Comparison of ENCODE assay signal across 1 cellular context in the genomic region with DNA sequence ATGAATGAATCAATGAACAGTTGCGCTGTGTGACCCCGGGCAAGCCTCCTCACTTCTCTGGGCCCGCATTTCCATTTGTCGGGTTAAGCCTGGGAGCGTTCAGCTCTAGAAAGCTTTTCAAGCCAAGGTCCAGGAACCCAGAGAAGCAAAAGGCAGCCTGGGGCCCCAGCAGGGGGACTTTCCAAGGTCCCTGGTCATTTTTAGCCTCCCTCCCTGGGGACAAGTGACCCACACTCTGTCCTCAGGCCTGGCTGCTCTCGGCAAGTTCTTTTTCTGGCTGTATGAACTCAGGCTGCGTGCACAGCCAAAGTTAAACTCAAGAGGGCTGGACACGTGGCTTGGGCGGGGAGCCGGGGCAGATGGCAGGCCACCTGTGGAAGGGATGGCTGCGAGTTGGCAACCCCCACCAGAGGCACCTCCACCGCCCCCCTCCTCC.
A peak's percentile ranks its signal among the peaks of the same experiment; 100 is the strongest.
TF ChIP-seq lines count a peak whose summit lies in the region.

No MANE protein-coding gene starts in this region.

TF ChIP-seq in GM12878, 131 proteins besides CTCF, POLR2A, EP300 and RAD21 (continued from another document and continues in another):
- TF ChIP-seq YY1 (IDR thresholded peaks at IDR 0.05; ENCODE audit: low read depth, low read length) (0 out of 2 replicates have a peak, but pooled peaks have one; percentile 28), TAF1 (IDR thresholded peaks at IDR 0.05; ENCODE audit: borderline replicate concordance, low read depth, low read length) (no peak), BRCA1 (IDR thresholded peaks at IDR 0.05; ENCODE audit: low read depth, low read length) (no peak), BCL11A (IDR thresholded peaks at IDR 0.05; ENCODE audit: low read depth, low read length) (0 out of 2 replicates have a peak, but pooled peaks have one; percentile 20), MTA3 (IDR thresholded peaks at IDR 0.05; ENCODE audit: borderline replicate concordance, low read length) (no peak), ATF2 (IDR thresholded peaks at IDR 0.05; ENCODE audit: low read length) (no peak), SUPT20H (IDR thresholded peaks at IDR 0.05; ENCODE audit: borderline replicate concordance, control insufficient read depth, low read depth, low read length) (no peak), HDAC6 (IDR thresholded peaks at IDR 0.05; ENCODE audit: unreplicated experiment) (no peak), NFIC (IDR thresholded peaks at IDR 0.05; ENCODE audit: low read depth, low read length) (no peak; the same call in 1 of the 2 replicates), ETV6 (conservative IDR thresholded peaks at IDR 0.05 in 1 of 2, IDR thresholded peaks at IDR 0.05 in 1 of 2; ENCODE audit: borderline replicate concordance in 1 of 2, low read depth in 1 of 2) (no peak), STAT3 (IDR thresholded peaks at IDR 0.05; ENCODE audit: low read depth, low read length) (no peak), NBN (IDR thresholded peaks at IDR 0.05) (no peak), CEBPZ (IDR thresholded peaks at IDR 0.05; ENCODE audit: low read depth, low read length) (no peak), SREBF1 (IDR thresholded peaks at IDR 0.05; ENCODE audit: low read length) (no peak), FOXM1 (IDR thresholded peaks at IDR 0.05; ENCODE audit: low read depth, low read length) (peak; percentile 28; the same call in 1 of the 2 replicates), FOS (IDR thresholded peaks at IDR 0.05; ENCODE audit: borderline replicate concordance, extremely low read depth, insufficient read length) (no peak), IKZF1 (conservative IDR thresholded peaks at IDR 0.05) (peak; percentile 48), ATF3 (IDR thresholded peaks at IDR 0.05; ENCODE audit: borderline replicate concordance, extremely low read depth, low read depth, low read length) (no peak), E4F1 (IDR thresholded peaks at IDR 0.05; ENCODE audit: borderline replicate concordance, partially characterized antibody) (no peak), ELK1 (IDR thresholded peaks at IDR 0.05; ENCODE audit: low read depth, low read length) (no peak), PAX5 (IDR thresholded peaks at IDR 0.05; ENCODE audit: borderline replicate concordance, low read depth, low read length) (no peak), NR2F1 (conservative IDR thresholded peaks at IDR 0.05) (peak; percentile 45; the same call in 1 of the 2 replicates), CBX5 (IDR thresholded peaks at IDR 0.05; ENCODE audit: low read depth) (no peak), BHLHE40 (IDR thresholded peaks at IDR 0.05; ENCODE audit: borderline replicate concordance in 1 of 2, low read depth in 2 of 2, low read length in 1 of 2) (0 out of 4 replicates have a peak, but pooled peaks of 1 of the 2 experiments have one; percentile 31), SUZ12 (IDR thresholded peaks at IDR 0.05; ENCODE audit: unreplicated experiment) (no peak), JUNB (IDR thresholded peaks at IDR 0.05) (no peak), KLF5 (IDR thresholded peaks at IDR 0.05; ENCODE audit: partially characterized antibody) (no peak), PBX3 (IDR thresholded peaks at IDR 0.05; ENCODE audit: insufficient replicate concordance, low read depth, low read length) (no peak), RAD51 (IDR thresholded peaks at IDR 0.05) (peak; percentile 32; the same call in 1 of the 2 replicates), POLR2AphosphoS2 (IDR thresholded peaks at IDR 0.05; ENCODE audit: low read depth, low read length) (no peak), GATAD2B (conservative IDR thresholded peaks at IDR 0.05; ENCODE audit: low read depth) (0 out of 2 replicates have a peak, but pooled peaks have one; percentile 53), ZNF384 (IDR thresholded peaks at IDR 0.05; ENCODE audit: borderline replicate concordance, low read depth, low read length) (no peak), CBFB (IDR thresholded peaks at IDR 0.05; ENCODE audit: low read depth) (no peak), JUND (IDR thresholded peaks at IDR 0.05; ENCODE audit: low read depth, low read length) (no peak), SMC3 (IDR thresholded peaks at IDR 0.05; ENCODE audit: borderline replicate concordance, low read length) (no peak), ZBED1 (IDR thresholded peaks at IDR 0.05; ENCODE audit: borderline replicate concordance) (no peak), MAX (IDR thresholded peaks at IDR 0.05; ENCODE audit: low read depth, low read length) (peak; percentile 40; the same call in 1 of the 2 replicates), CREM (IDR thresholded peaks at IDR 0.05; ENCODE audit: low read depth) (peak; percentile 17; the same call in 1 of the 2 replicates), ATF7 (IDR thresholded peaks at IDR 0.05; ENCODE audit: low read depth) (no peak)
- TF ChIP-seq, protein P1, sequence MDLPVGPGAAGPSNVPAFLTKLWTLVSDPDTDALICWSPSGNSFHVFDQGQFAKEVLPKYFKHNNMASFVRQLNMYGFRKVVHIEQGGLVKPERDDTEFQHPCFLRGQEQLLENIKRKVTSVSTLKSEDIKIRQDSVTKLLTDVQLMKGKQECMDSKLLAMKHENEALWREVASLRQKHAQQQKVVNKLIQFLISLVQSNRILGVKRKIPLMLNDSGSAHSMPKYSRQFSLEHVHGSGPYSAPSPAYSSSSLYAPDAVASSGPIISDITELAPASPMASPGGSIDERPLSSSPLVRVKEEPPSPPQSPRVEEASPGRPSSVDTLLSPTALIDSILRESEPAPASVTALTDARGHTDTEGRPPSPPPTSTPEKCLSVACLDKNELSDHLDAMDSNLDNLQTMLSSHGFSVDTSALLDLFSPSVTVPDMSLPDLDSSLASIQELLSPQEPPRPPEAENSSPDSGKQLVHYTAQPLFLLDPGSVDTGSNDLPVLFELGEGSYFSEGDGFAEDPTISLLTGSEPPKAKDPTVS (IDR thresholded peaks at IDR 0.05; ENCODE audit: low read depth, low read length), result no peak
- TF ChIP-seq, protein P2, sequence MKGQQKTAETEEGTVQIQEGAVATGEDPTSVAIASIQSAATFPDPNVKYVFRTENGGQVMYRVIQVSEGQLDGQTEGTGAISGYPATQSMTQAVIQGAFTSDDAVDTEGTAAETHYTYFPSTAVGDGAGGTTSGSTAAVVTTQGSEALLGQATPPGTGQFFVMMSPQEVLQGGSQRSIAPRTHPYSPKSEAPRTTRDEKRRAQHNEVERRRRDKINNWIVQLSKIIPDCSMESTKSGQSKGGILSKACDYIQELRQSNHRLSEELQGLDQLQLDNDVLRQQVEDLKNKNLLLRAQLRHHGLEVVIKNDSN (IDR thresholded peaks at IDR 0.05; ENCODE audit: borderline replicate concordance, extremely low read length, insufficient read depth, low read depth, low read length), result peak; percentile 41
- TF ChIP-seq, protein P3, sequence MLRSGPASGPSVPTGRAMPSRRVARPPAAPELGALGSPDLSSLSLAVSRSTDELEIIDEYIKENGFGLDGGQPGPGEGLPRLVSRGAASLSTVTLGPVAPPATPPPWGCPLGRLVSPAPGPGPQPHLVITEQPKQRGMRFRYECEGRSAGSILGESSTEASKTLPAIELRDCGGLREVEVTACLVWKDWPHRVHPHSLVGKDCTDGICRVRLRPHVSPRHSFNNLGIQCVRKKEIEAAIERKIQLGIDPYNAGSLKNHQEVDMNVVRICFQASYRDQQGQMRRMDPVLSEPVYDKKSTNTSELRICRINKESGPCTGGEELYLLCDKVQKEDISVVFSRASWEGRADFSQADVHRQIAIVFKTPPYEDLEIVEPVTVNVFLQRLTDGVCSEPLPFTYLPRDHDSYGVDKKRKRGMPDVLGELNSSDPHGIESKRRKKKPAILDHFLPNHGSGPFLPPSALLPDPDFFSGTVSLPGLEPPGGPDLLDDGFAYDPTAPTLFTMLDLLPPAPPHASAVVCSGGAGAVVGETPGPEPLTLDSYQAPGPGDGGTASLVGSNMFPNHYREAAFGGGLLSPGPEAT (IDR thresholded peaks at IDR 0.05; ENCODE audit: low read depth), result peak; percentile 60; the same call in 1 of the 2 replicates
- TF ChIP-seq, protein P4, sequence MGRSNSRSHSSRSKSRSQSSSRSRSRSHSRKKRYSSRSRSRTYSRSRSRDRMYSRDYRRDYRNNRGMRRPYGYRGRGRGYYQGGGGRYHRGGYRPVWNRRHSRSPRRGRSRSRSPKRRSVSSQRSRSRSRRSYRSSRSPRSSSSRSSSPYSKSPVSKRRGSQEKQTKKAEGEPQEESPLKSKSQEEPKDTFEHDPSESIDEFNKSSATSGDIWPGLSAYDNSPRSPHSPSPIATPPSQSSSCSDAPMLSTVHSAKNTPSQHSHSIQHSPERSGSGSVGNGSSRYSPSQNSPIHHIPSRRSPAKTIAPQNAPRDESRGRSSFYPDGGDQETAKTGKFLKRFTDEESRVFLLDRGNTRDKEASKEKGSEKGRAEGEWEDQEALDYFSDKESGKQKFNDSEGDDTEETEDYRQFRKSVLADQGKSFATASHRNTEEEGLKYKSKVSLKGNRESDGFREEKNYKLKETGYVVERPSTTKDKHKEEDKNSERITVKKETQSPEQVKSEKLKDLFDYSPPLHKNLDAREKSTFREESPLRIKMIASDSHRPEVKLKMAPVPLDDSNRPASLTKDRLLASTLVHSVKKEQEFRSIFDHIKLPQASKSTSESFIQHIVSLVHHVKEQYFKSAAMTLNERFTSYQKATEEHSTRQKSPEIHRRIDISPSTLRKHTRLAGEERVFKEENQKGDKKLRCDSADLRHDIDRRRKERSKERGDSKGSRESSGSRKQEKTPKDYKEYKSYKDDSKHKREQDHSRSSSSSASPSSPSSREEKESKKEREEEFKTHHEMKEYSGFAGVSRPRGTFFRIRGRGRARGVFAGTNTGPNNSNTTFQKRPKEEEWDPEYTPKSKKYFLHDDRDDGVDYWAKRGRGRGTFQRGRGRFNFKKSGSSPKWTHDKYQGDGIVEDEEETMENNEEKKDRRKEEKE (IDR thresholded peaks at IDR 0.05), result no peak
